ENCODE assay signal across 16 cellular contexts in the genomic region with DNA sequence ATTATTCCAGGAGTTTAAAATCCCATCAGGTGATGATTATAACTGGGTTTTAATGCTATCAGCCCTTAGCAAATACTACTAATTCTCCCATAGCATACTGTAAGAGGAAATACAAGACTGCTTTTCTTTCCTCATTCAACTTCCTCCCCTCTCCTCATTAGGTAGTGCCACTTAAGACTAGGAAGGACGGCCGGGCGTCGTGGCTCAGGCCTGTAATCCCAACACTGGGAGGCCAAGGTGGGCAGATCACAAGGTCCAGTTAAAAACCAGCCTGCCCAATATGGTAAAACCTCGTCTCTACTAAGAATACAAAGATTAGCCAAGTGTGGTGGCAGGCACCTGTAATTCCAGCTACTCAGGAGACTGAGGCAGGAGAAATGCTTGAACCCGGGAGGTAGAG. TPM values are rescaled to one million over a fixed set of nuclear protein-coding genes. Genes with fewer than 3 reads are reported as not detected.
DNase-seq lines count a peak whose midpoint lies in the region; ATAC-seq and TF ChIP-seq lines count a peak whose summit lies in the region.
"Had no signal": no experiment of that assay in that cellular context is flagged by ENCODE, and none has a peak within 500 bp of the region (broad histone marks: within the 10 kb centered on the region; RNA-seq: fewer than 3 reads in every experiment).

No MANE protein-coding gene starts in this region.

- POLR2A ChIA-PET in RWPE1 (lab: Yijun Ruan, JAX; ENCODE audit: low non-redundant PET): no interaction called here

- DNase-seq in T-helper 1 cell: no peak
- DNase-seq in RWPE1 (ENCODE audit: low spot score): no peak
- DNase-seq in sigmoid colon: peak; percentile 28
- no peak for DNase-seq in NCI-H748 (lab: John Stamatoyannopoulos, UW; ENCODE audit: unreplicated experiment)
- no peak for DNase-seq in SKM-1 treated with dmso at 0.1 percent for 144 hours (lab: John Stamatoyannopoulos, UW; ENCODE audit: unreplicated experiment)
- DNase-seq: 8988T; AML-193; CD4-positive, alpha-beta T cell; DMS153; DMS79 treated with DMSO at 0.1 percent for 48 hours; EL had no signal

- no peaks in the 10 kb centered on the region for H3K9me3 ChIP-seq in sigmoid colon
- H3K9me3 ChIP-seq: BLaER1, HAP-1 had no signal

- no peak for TF ChIP-seq POLR2A in sigmoid colon (IDR thresholded peaks at IDR 0.05)

- H3K36me3 ChIP-seq in sigmoid colon: peaks cover 0 to 53% (median 6%) of the 10 kb centered on the region in 4 donors

- H3K4me3 Mint-ChIP-seq in T-helper 1 cell treated with Interleukin-12 subunit alpha and Interleukin-12 subunit beta and Interleukin-4 antibody, amounts not matched to agents 30 μg/mL and 1 μg/mL, for 36 hours: no peak overlapping the region
- H3K4me3 Mint-ChIP-seq in dendritic cell treated with granulocyte-macrophage colony-stimulating factor and Interleukin-4, amounts not matched to agents 40 ng/mL and 50 ng/mL, for 4 days: no peak overlapping the region
- H3K4me3 Mint-ChIP-seq: CD4-positive, alpha-beta T cell had no signal

- peaks cover 11% of the 10 kb centered on the region for H3K36me3 Mint-ChIP-seq in T-helper 1 cell treated with Interleukin-12 subunit alpha and Interleukin-12 subunit beta and Interleukin-4 antibody, amounts not matched to agents 30 μg/mL and 1 μg/mL, for 36 hours (ENCODE audit: low read depth)
- H3K36me3 Mint-ChIP-seq in dendritic cell treated with granulocyte-macrophage colony-stimulating factor and Interleukin-4, amounts not matched to agents 40 ng/mL and 50 ng/mL, for 4 days (ENCODE audit: low read depth): peaks cover 59% of the 10 kb centered on the region

- H3K27ac ChIP-seq in RWPE1 (peak overlapping the region; percentile 27; the same call in 1 of the 2 replicates), sigmoid colon (no peak overlapping the region)
- H3K27ac ChIP-seq: BLaER1 had no signal

- no peak for ATAC-seq in GM21619 (IDR thresholded peaks at IDR 0.05; ENCODE audit: unreplicated experiment)

- H3K4me1 ChIP-seq in sigmoid colon: no peaks in the 10 kb centered on the region
- H3K4me1 ChIP-seq: BLaER1, HAP-1 had no signal

- H3K4me1 Mint-ChIP-seq in T-helper 1 cell treated with Interleukin-12 subunit alpha and Interleukin-12 subunit beta and Interleukin-4 antibody, amounts not matched to agents 30 μg/mL and 1 μg/mL, for 36 hours (ENCODE audit: low read depth): peaks cover 5% of the 10 kb centered on the region
- H3K4me1 Mint-ChIP-seq in dendritic cell treated with granulocyte-macrophage colony-stimulating factor and Interleukin-4, amounts not matched to agents 40 ng/mL and 50 ng/mL, for 4 days (ENCODE audit: low read depth): peaks cover 9% of the 10 kb centered on the region

- intact Hi-C loops in dendritic cell treated with granulocyte-macrophage colony-stimulating factor and Interleukin-4, amounts not matched to agents 40 ng/mL and 50 ng/mL, for 4 days (cut with micrococcal nuclease): no loop called here
- intact Hi-C loops in sigmoid colon (cut with DNase I): no loop called here

- no peaks in the 10 kb centered on the region for H3K27me3 Mint-ChIP-seq in T-helper 1 cell treated with Interleukin-12 subunit alpha and Interleukin-12 subunit beta and Interleukin-4 antibody, amounts not matched to agents 30 μg/mL and 1 μg/mL, for 36 hours (ENCODE audit: low read depth)
- H3K27me3 Mint-ChIP-seq in dendritic cell treated with granulocyte-macrophage colony-stimulating factor and Interleukin-4, amounts not matched to agents 40 ng/mL and 50 ng/mL, for 4 days: no peaks in the 10 kb centered on the region
- H3K27me3 Mint-ChIP-seq: CD4-positive, alpha-beta T cell had no signal

- CTCF ChIA-PET in RWPE1 (lab: Yijun Ruan, JAX): no interaction called here

- WGBS in sigmoid colon, 2 donors: 88 to 94% methylated on average over 6 of the region's 6 CpGs

- H3K9me3 Mint-ChIP-seq in T-helper 1 cell treated with Interleukin-12 subunit alpha and Interleukin-12 subunit beta and Interleukin-4 antibody, amounts not matched to agents 30 μg/mL and 1 μg/mL, for 36 hours: no peaks in the 10 kb centered on the region
- no peaks in the 10 kb centered on the region for H3K9me3 Mint-ChIP-seq in dendritic cell treated with granulocyte-macrophage colony-stimulating factor and Interleukin-4, amounts not matched to agents 40 ng/mL and 50 ng/mL, for 4 days
- H3K9me3 Mint-ChIP-seq: CD4-positive, alpha-beta T cell had no signal

- H3K27ac Mint-ChIP-seq in T-helper 1 cell treated with Interleukin-12 subunit alpha and Interleukin-12 subunit beta and Interleukin-4 antibody, amounts not matched to agents 30 μg/mL and 1 μg/mL, for 36 hours: peak overlapping the region; percentile 4
- H3K27ac Mint-ChIP-seq in dendritic cell treated with granulocyte-macrophage colony-stimulating factor and Interleukin-4, amounts not matched to agents 40 ng/mL and 50 ng/mL, for 4 days: peak overlapping the region; percentile 49
- H3K27ac Mint-ChIP-seq: CD4-positive, alpha-beta T cell had no signal

- H3K4me3 ChIP-seq in sigmoid colon: no peak overlapping the region
- H3K4me3 ChIP-seq: BLaER1, HAP-1 had no signal

- no peaks in the 10 kb centered on the region for H3K27me3 ChIP-seq in sigmoid colon
- H3K27me3 ChIP-seq: BLaER1 had no signal

- no peak for TF ChIP-seq EP300 in sigmoid colon (IDR thresholded peaks at IDR 0.05)

- TF ChIP-seq CTCF in RWPE1 (conservative IDR thresholded peaks at IDR 0.05; ENCODE audit: low read depth) (no peak), sigmoid colon (IDR thresholded peaks at IDR 0.05) (no peak)

RNA-seq across cellular contexts. Expression of a gene that starts 14.7 kb away (rescaled TPM):
- 10 to 100 TPM; 13.9 to 17.1 (median 15.4) TPM for total RNA-seq in sigmoid colon
- 10 to 100 TPM; 16.2 to 20.8 (median 16.7) TPM for polyA plus RNA-seq in sigmoid colon

RNA-seq across cellular contexts. Expression of a gene that starts 29.2 kb away (rescaled TPM):
- total RNA-seq in sigmoid colon: 10 to 100 TPM; 30.5 to 35.7 (median 32.2) TPM
- 10 to 100 TPM; 18.6 to 20.4 (median 19.0) TPM for polyA plus RNA-seq in sigmoid colon

RNA-seq across cellular contexts. Expression of a gene that starts 55.0 kb away (rescaled TPM):
- 10 to 100 TPM in 1 of 4 donors, 1 to 10 TPM in 2, under 1 TPM in 1; 0.16 to 13.7 (median 1.5) TPM for total RNA-seq in sigmoid colon
- polyA plus RNA-seq in sigmoid colon: 10 to 100 TPM in 2 of 3 donors, 1 to 10 TPM in 1; 5.4 to 34.7 (median 10.9) TPM

RNA-seq across cellular contexts. Expression of a gene that starts 55.3 kb away (rescaled TPM):
- 1 to 10 TPM in 1 of 4 donors, under 1 TPM in 1, not detected in 2; 0.71 to 1.1 TPM for total RNA-seq in sigmoid colon
- 10 to 100 TPM in 1 of 3 donors, 1 to 10 TPM in 2; 1.8 to 10.8 (median 5.1) TPM for polyA plus RNA-seq in sigmoid colon
